In the genomic region with DNA sequence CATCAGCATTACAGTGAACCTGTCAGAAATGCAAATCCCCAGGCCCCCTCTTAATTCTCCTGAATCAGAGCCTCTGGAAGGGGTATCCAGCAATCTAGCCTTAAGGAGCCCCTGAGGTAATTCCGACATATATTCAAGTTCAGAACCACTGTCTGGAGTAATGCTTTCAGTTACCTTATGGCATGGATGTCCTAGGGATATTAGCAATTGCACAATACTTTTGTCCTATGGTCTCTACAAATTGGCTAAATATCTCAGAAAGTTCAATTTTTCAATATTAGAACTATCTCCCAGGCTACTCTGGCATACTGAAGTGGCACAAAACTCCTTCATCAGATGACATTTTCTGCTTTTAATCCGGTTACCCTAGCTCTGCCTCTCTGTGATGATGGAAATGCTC, we compare ENCODE assay signal across 25 cellular contexts. TPM values are rescaled to one million over a fixed set of nuclear protein-coding genes. Genes with fewer than 3 reads are reported as not detected.
A peak's percentile ranks its signal among the peaks of the same experiment; 100 is the strongest.
DNase-seq lines count a peak whose midpoint lies in the region; ATAC-seq, FAIRE-seq and TF ChIP-seq lines count a peak whose summit lies in the region.
"Had no signal": no experiment of that assay in that cellular context is flagged by ENCODE, and none has a peak within 500 bp of the region (broad histone marks: within the 10 kb centered on the region; RNA-seq: fewer than 3 reads in every experiment).

No MANE protein-coding gene starts in this region.

- FAIRE-seq in HepG2 (lab: Jason Lieb, UNC): no peak
- FAIRE-seq: A549, D721Med, G401.6, GM12891, GM19239 had no signal

- H3K4me2 ChIP-seq in HepG2 (ENCODE audit: low read depth, low read length): no peak overlapping the region
- H3K4me2 ChIP-seq: A549; BLaER1 treated with 17β-estradiol and CSF1 and Interleukin-3, amounts not matched to agents 10 nM and 100 nM had no signal

- peaks cover 7% of the 10 kb centered on the region for H4K20me1 ChIP-seq in HepG2 (ENCODE audit: insufficient read depth, low read length)

- CTCF ChIA-PET in activated CD8-positive, alpha-beta memory T cell treated with anti-CD3 and anti-CD28 coated beads, Interleukin-2, amount 10 ng/mL, durations not matched to agents 7 days and 5 days (lab: Charles Lee): interaction anchor here (0.7 kb wide), 1 partner anchor 156 kb away, joined by 4 read pairs; no protein-coding TSS in a partner anchor
- CTCF ChIA-PET in HepG2 (lab: Yijun Ruan, JAX; ENCODE audit: low intra/inter-chr PET ratio, low total read pairs): no interaction called here

- no peak overlapping the region for H3K9ac ChIP-seq in HepG2 (ENCODE audit: insufficient read depth, low read depth, low read length)
- H3K9ac ChIP-seq: BLaER1 treated with 17β-estradiol and CSF1 and Interleukin-3, amounts not matched to agents 10 nM and 100 nM had no signal

- POLR2A ChIA-PET in HepG2 (lab: Yijun Ruan, JAX): no interaction called here

- H3K4me3 ChIP-seq in HepG2 (replicated peaks in 1 of 3; ENCODE audit: insufficient read depth in 1 of 3, low read depth in 2 of 3, low read length in 3 of 3) (no peak overlapping the region), right lobe of liver (no peak overlapping the region)
- H3K4me3 ChIP-seq: A549; BLaER1 treated with 17β-estradiol and CSF1 and Interleukin-3, amounts not matched to agents 10 nM and 100 nM had no signal

- no peak for ATAC-seq in activated CD8-positive, alpha-beta memory T cell treated with anti-CD3 and anti-CD28 coated beads, Interleukin-2, amount 10 ng/mL, durations not matched to agents 7 days and 5 days
- ATAC-seq in HepG2 (no peak), right lobe of liver (no peak)
- ATAC-seq in activated T-helper 17 cell treated with anti-CD3 and anti-CD28 coated beads, Interleukin-2, amount 50 U/mL, for 72 hours (replicated peaks): no peak
- ATAC-seq: A549; CD8-positive, alpha-beta T cell had no signal

- peaks cover 23% of the 10 kb centered on the region for H3K4me1 Mint-ChIP-seq in activated CD8-positive, alpha-beta memory T cell treated with anti-CD3 and anti-CD28 coated beads, Interleukin-2, amount 10 ng/mL, durations not matched to agents 7 days and 5 days
- peaks cover 26% of the 10 kb centered on the region for H3K4me1 Mint-ChIP-seq in activated T-helper 17 cell treated with anti-CD3 and anti-CD28 coated beads, Interleukin-2, amount 50 U/mL, for 72 hours

- BruUV-seq in HepG2 (replicated peaks; lab: Mats Ljungman, UMichigan): no TSS peak

- TF ChIP-seq EP300 in HepG2 (IDR thresholded peaks at IDR 0.05; ENCODE audit: low read depth in 2 of 2, low read length in 2 of 2) (no peak), HepG2 (CRISPR knock-in tag; IDR thresholded peaks at IDR 0.05; ENCODE audit: borderline replicate concordance) (no peak)

- no peaks in the 10 kb centered on the region for H3K9me3 ChIP-seq in HepG2 (ENCODE audit: low read length)
- H3K9me3 ChIP-seq in right lobe of liver: no peaks in the 10 kb centered on the region
- H3K9me3 ChIP-seq: A549; BLaER1 treated with 17β-estradiol and CSF1 and Interleukin-3, amounts not matched to agents 10 nM and 100 nM; Caco-2 had no signal

- no peak for TF ChIP-seq RAD21 in HepG2 (CRISPR knock-in tag; IDR thresholded peaks at IDR 0.05)

- H3K36me3 Mint-ChIP-seq in activated CD8-positive, alpha-beta memory T cell treated with anti-CD3 and anti-CD28 coated beads, Interleukin-2, amount 10 ng/mL, durations not matched to agents 7 days and 5 days: peaks cover 26% of the 10 kb centered on the region
- H3K36me3 Mint-ChIP-seq in activated T-helper 17 cell treated with anti-CD3 and anti-CD28 coated beads, Interleukin-2, amount 50 U/mL, for 72 hours (ENCODE audit: low read depth): peaks cover 93% of the 10 kb centered on the region

- no peak overlapping the region for H3K4me3 Mint-ChIP-seq in activated CD8-positive, alpha-beta memory T cell treated with anti-CD3 and anti-CD28 coated beads, Interleukin-2, amount 10 ng/mL, durations not matched to agents 7 days and 5 days
- H3K4me3 Mint-ChIP-seq in activated T-helper 17 cell treated with anti-CD3 and anti-CD28 coated beads, Interleukin-2, amount 50 U/mL, for 72 hours: no peak overlapping the region
- H3K4me3 Mint-ChIP-seq: B cell; CD8-positive, alpha-beta T cell had no signal

- 97% methylated on average over 2 of the region's 2 CpGs for WGBS in HepG2 (ENCODE audit: low lambda C conversion rate)
- 95% methylated on average over 2 of the region's 2 CpGs for WGBS in right lobe of liver (ENCODE audit: insufficient coverage, low coverage, low lambda C conversion rate, missing lambda C conversion rate)

- H3K36me3 ChIP-seq in HepG2 (replicated peaks in 1 of 2; ENCODE audit: control insufficient read depth in 1 of 2, insufficient read depth in 2 of 2, low read length in 2 of 2) (peaks cover 49 to 84% of the 10 kb centered on the region in 2 experiments), right lobe of liver (peaks cover 0 to 50% (median 10%) of the 10 kb centered on the region in 4 donors)

- TF ChIP-seq POLR2A in HepG2 (IDR thresholded peaks at IDR 0.05; ENCODE audit: insufficient read depth in 1 of 2, low read depth in 2 of 2, low read length in 2 of 2) (no peak), right lobe of liver (IDR thresholded peaks at IDR 0.05) (no peak)

- H3K27me3 Mint-ChIP-seq in activated CD8-positive, alpha-beta memory T cell treated with anti-CD3 and anti-CD28 coated beads, Interleukin-2, amount 10 ng/mL, durations not matched to agents 7 days and 5 days: no peaks in the 10 kb centered on the region
- no peaks in the 10 kb centered on the region for H3K27me3 Mint-ChIP-seq in activated T-helper 17 cell treated with anti-CD3 and anti-CD28 coated beads, Interleukin-2, amount 50 U/mL, for 72 hours
- H3K27me3 Mint-ChIP-seq: B cell; CD4-positive, alpha-beta T cell had no signal

- H3K9me3 Mint-ChIP-seq in activated CD8-positive, alpha-beta memory T cell treated with anti-CD3 and anti-CD28 coated beads, Interleukin-2, amount 10 ng/mL, durations not matched to agents 7 days and 5 days (ENCODE audit: low read depth): no peaks in the 10 kb centered on the region
- H3K9me3 Mint-ChIP-seq in activated T-helper 17 cell treated with anti-CD3 and anti-CD28 coated beads, Interleukin-2, amount 50 U/mL, for 72 hours: no peaks in the 10 kb centered on the region
- H3K9me3 Mint-ChIP-seq: CD4-positive, alpha-beta T cell; CD8-positive, alpha-beta T cell had no signal

- H2AFZ ChIP-seq in HepG2 (ENCODE audit: low read length): no peak overlapping the region

- H3K4me1 ChIP-seq in HepG2 (ENCODE audit: insufficient read depth, low read length) (peaks cover 20% of the 10 kb centered on the region), right lobe of liver (peaks cover 0 to 6% (median 3%) of the 10 kb centered on the region in 4 donors)

- no peak overlapping the region for H3K27ac ChIP-seq in HepG2 (ENCODE audit: extremely low read length, insufficient read depth, low read length)
- no peak overlapping the region for H3K27ac ChIP-seq in right lobe of liver
- H3K27ac ChIP-seq: 22Rv1; A549; BLaER1 treated with 17β-estradiol and CSF1 and Interleukin-3, amounts not matched to agents 10 nM and 100 nM; C4-2B had no signal

- no peak for TF ChIP-seq CTCF in HepG2 (CRISPR knock-in tag; IDR thresholded peaks at IDR 0.05)
- TF ChIP-seq CTCF in right lobe of liver (IDR thresholded peaks at IDR 0.05): no peak

- no peak overlapping the region for H3K27ac Mint-ChIP-seq in activated CD8-positive, alpha-beta memory T cell treated with anti-CD3 and anti-CD28 coated beads, Interleukin-2, amount 10 ng/mL, durations not matched to agents 7 days and 5 days
- peak overlapping the region; percentile 1 for H3K27ac Mint-ChIP-seq in activated T-helper 17 cell treated with anti-CD3 and anti-CD28 coated beads, Interleukin-2, amount 50 U/mL, for 72 hours
- H3K27ac Mint-ChIP-seq: B cell; CD4-positive, alpha-beta T cell; CD8-positive, alpha-beta T cell had no signal

- DNase-seq in activated CD8-positive, alpha-beta memory T cell treated with anti-CD3 and anti-CD28 coated beads for 24 hours: peak; percentile 17
- DNase-seq in activated CD8-positive, alpha-beta memory T cell treated with anti-CD3 and anti-CD28 coated beads, Interleukin-2, amount 10 ng/mL, durations not matched to agents 7 days and 5 days: no peak
- DNase-seq in HepG2 (ENCODE audit: low spot score): no peak
- no peak for DNase-seq in right lobe of liver
- DNase-seq in glomerular visceral epithelial cell (ENCODE audit: extremely low spot score): no peak
- no peak for DNase-seq in OCI-M2 (lab: John Stamatoyannopoulos, UW; ENCODE audit: unreplicated experiment)
- DNase-seq: AML-193; Caco-2; Calu3; CD4-positive, alpha-beta T cell; DMS79 treated with DMSO at 0.1 percent for 48 hours; GF-D8 had no signal

- H3K79me2 ChIP-seq in HepG2 (ENCODE audit: insufficient read depth, low read length): peaks cover 48% of the 10 kb centered on the region

- in situ Hi-C loops in HepG2 (cut with HindIII; ENCODE audit: extremely low pct_ligation_motif_present, low pct_unique_long_range_greater_than_20kb): no loop called here

- no peaks in the 10 kb centered on the region for H3K27me3 ChIP-seq in HepG2 (ENCODE audit: control insufficient read depth in 1 of 2, insufficient read depth in 2 of 2, low read length in 2 of 2)
- no peaks in the 10 kb centered on the region for H3K27me3 ChIP-seq in right lobe of liver
- H3K27me3 ChIP-seq: BLaER1 treated with 17β-estradiol and CSF1 and Interleukin-3, amounts not matched to agents 10 nM and 100 nM had no signal

- intact Hi-C loops in HepG2 (cut with micrococcal nuclease; ENCODE audit: unreplicated experiment) (no loop called here), right lobe of liver (cut with DNase I) (no loop called here)

RNA-seq across cellular contexts. Expression of a gene that starts 6.4 kb away (rescaled TPM):
- total RNA-seq in activated CD8-positive, alpha-beta memory T cell treated with anti-CD3 and anti-CD28 coated beads, Interleukin-2, amount 10 ng/mL, durations not matched to agents 7 days and 5 days: 10 to 100 TPM; 55.6 to 65.0 TPM
- total RNA-seq in HepG2 (2016; rRNA removed; fragmentation: Illumina TruSeq; extraction: Trizol) (62.7 and 74.0 TPM in 2 replicates), right lobe of liver (10 to 100 TPM; 40.8 to 53.5 (median 43.4) TPM)
- total RNA-seq in HepG2 (2016; cell fraction: cytosol; rRNA removed; fragmentation: Illumina TruSeq; extraction: Trizol; ENCODE audit: low read depth): 27.0 and 31.9 TPM in 2 replicates
- 67.3 and 70.8 TPM in 2 replicates for total RNA-seq in HepG2 (2016; cell fraction: insoluble cytoplasmic fraction; rRNA removed; fragmentation: Illumina TruSeq; extraction: Trizol)
- total RNA-seq in HepG2 (2016; cell fraction: membrane; rRNA removed; fragmentation: Illumina TruSeq; extraction: Trizol): 34.0 and 35.0 TPM in 2 replicates
- total RNA-seq in HepG2 (2016; cell fraction: nucleus; rRNA removed; fragmentation: Illumina TruSeq; extraction: Trizol): 57.9 and 59.7 TPM in 2 replicates
- polyA plus RNA-seq in HepG2 (2011; rRNA removed): 22.9 and 31.9 TPM in 2 replicates
- 24.0 and 30.9 TPM in 2 replicates for polyA plus RNA-seq in HepG2 (2011; cell fraction: cytosol; rRNA removed)
- 94.8 and 100 TPM in 2 replicates for polyA plus RNA-seq in HepG2 (2011; cell fraction: nucleus; rRNA removed)
- polyA plus RNA-seq in HepG2 (2012): 82.3 and 83.4 TPM in 2 replicates
- polyA plus RNA-seq in HepG2 (2016; cell fraction: cytosol; fragmentation: Illumina TruSeq; extraction: Trizol; ENCODE audit: low read depth): 54.9 and 58.8 TPM in 2 replicates
- polyA plus RNA-seq in HepG2 (2016; cell fraction: insoluble cytoplasmic fraction; fragmentation: Illumina TruSeq; extraction: Trizol; ENCODE audit: low read depth): 139 and 153 TPM in 2 replicates
- 55.7 and 56.7 TPM in 2 replicates for polyA plus RNA-seq in HepG2 (2016; cell fraction: membrane; fragmentation: Illumina TruSeq; extraction: Trizol; ENCODE audit: low read depth)
- polyA plus RNA-seq in HepG2 (2016; cell fraction: nucleus; fragmentation: Illumina TruSeq; extraction: Trizol; ENCODE audit: insufficient read depth, low read depth): 105 and 116 TPM in 2 replicates
- 23.6 and 36.6 TPM in 2 replicates for polyA minus RNA-seq in HepG2 (2011; rRNA and poly(A)+ RNA removed; ENCODE audit: low replicate concordance)
- polyA minus RNA-seq in HepG2 (2011; cell fraction: cytosol; rRNA and poly(A)+ RNA removed): 11.3 and 16.5 TPM in 2 replicates
- polyA minus RNA-seq in HepG2 (2011; cell fraction: nucleus; rRNA and poly(A)+ RNA removed): 149 and 165 TPM in 2 replicates
- 10 to 100 TPM; 29.2 to 51.5 TPM for total RNA-seq in activated T-helper 17 cell treated with anti-CD3 and anti-CD28 coated beads, Interleukin-2, amount 50 U/mL, for 72 hours

RNA-seq across cellular contexts. Expression of a gene that starts 30.9 kb away (rescaled TPM):
- not detected for total RNA-seq in activated CD8-positive, alpha-beta memory T cell treated with anti-CD3 and anti-CD28 coated beads, Interleukin-2, amount 10 ng/mL, durations not matched to agents 7 days and 5 days
- not detected in 2 replicates for total RNA-seq in HepG2 (2016; rRNA removed; fragmentation: Illumina TruSeq; extraction: Trizol)
- not detected in 2 replicates for total RNA-seq in HepG2 (2016; cell fraction: cytosol; rRNA removed; fragmentation: Illumina TruSeq; extraction: Trizol; ENCODE audit: low read depth)
- total RNA-seq in HepG2 (2016; cell fraction: insoluble cytoplasmic fraction; rRNA removed; fragmentation: Illumina TruSeq; extraction: Trizol): not detected in 2 replicates
- not detected in 2 replicates for total RNA-seq in HepG2 (2016; cell fraction: membrane; rRNA removed; fragmentation: Illumina TruSeq; extraction: Trizol)
- total RNA-seq in HepG2 (2016; cell fraction: nucleus; rRNA removed; fragmentation: Illumina TruSeq; extraction: Trizol): not detected in 2 replicates
- not detected in 2 replicates for polyA plus RNA-seq in HepG2 (2011; rRNA removed)
- polyA plus RNA-seq in HepG2 (2011; cell fraction: cytosol; rRNA removed): not detected in 2 replicates
- not detected in 2 replicates for polyA plus RNA-seq in HepG2 (2011; cell fraction: nucleus; rRNA removed)
- polyA plus RNA-seq in HepG2 (2012): not detected in 2 replicates
- polyA plus RNA-seq in HepG2 (2016; cell fraction: cytosol; fragmentation: Illumina TruSeq; extraction: Trizol; ENCODE audit: low read depth): not detected in 2 replicates
- not detected in 2 replicates for polyA plus RNA-seq in HepG2 (2016; cell fraction: insoluble cytoplasmic fraction; fragmentation: Illumina TruSeq; extraction: Trizol; ENCODE audit: low read depth)
- polyA plus RNA-seq in HepG2 (2016; cell fraction: membrane; fragmentation: Illumina TruSeq; extraction: Trizol; ENCODE audit: low read depth): not detected in 2 replicates
- polyA plus RNA-seq in HepG2 (2016; cell fraction: nucleus; fragmentation: Illumina TruSeq; extraction: Trizol; ENCODE audit: insufficient read depth, low read depth): not detected in 2 replicates
- polyA minus RNA-seq in HepG2 (2011; rRNA and poly(A)+ RNA removed; ENCODE audit: low replicate concordance): not detected in 2 replicates
- polyA minus RNA-seq in HepG2 (2011; cell fraction: cytosol; rRNA and poly(A)+ RNA removed): not detected in 2 replicates
- polyA minus RNA-seq in HepG2 (2011; cell fraction: nucleus; rRNA and poly(A)+ RNA removed): not detected in 2 replicates
- 1 to 10 TPM in 5 of 6 experiments, under 1 TPM in 1; 0.55 to 5.6 (median 2.4) TPM for total RNA-seq in right lobe of liver
- total RNA-seq in activated T-helper 17 cell treated with anti-CD3 and anti-CD28 coated beads, Interleukin-2, amount 50 U/mL, for 72 hours: not detected
- total RNA-seq: A172; B cell; Caco-2; CD8-positive, alpha-beta T cell had no signal
- polyA plus RNA-seq: A549, BJ had no signal
